ENCODE assay signal across 8 cellular contexts in genomic region chr17:29291163-29291752, GRCh38. TPM values are rescaled to one million over a fixed set of nuclear protein-coding genes. Genes with fewer than 3 reads are reported as not detected.
DNase-seq lines count a peak whose midpoint lies in the region; ATAC-seq lines count a peak whose summit lies in the region.

No MANE protein-coding gene starts in this region.

- peak; percentile 58 for DNase-seq in COLO829 (ENCODE audit: low spot score)
- DNase-seq in H7: peak; percentile 50
- DNase-seq in NCI-H524 (lab: John Stamatoyannopoulos, UW): peak; percentile 63 to 88
- DNase-seq in activated naive CD4-positive, alpha-beta T cell treated with anti-CD3 and anti-CD28 coated beads, Interleukin-2, amount 50 U/mL, for 72 hours (ENCODE audit: low spot score in 2 of 2): peak in 1 of 2 donors; percentile 36
- DNase-seq in glomerular visceral epithelial cell (ENCODE audit: extremely low spot score): peak; percentile 73

- H3K9me3 Mint-ChIP-seq in activated naive CD4-positive, alpha-beta T cell treated with anti-CD3 and anti-CD28 coated beads, Interleukin-2, amount 50 U/mL, for 72 hours: no peaks in the 10 kb centered on the region

- H3K27me3 ChIP-seq in H7 (ENCODE audit: control insufficient read depth, insufficient read depth, low read length): no peaks in the 10 kb centered on the region
- no peaks in the 10 kb centered on the region for H3K27me3 ChIP-seq in rectal smooth muscle tissue (ENCODE audit: control insufficient read depth, insufficient read depth, low read length)

- H3K36me3 ChIP-seq in H7 (replicated peaks; ENCODE audit: control insufficient read depth, insufficient read depth, low read length) (peaks cover 10% of the 10 kb centered on the region), rectal smooth muscle tissue (ENCODE audit: control insufficient read depth, insufficient read depth, low read length) (peaks cover 4% of the 10 kb centered on the region)

- peak overlapping the region; percentile 97 for H3K27ac ChIP-seq in rectal smooth muscle tissue (ENCODE audit: low read depth, low read length)

- H3K36me3 Mint-ChIP-seq in activated naive CD4-positive, alpha-beta T cell treated with anti-CD3 and anti-CD28 coated beads, Interleukin-2, amount 50 U/mL, for 72 hours: peaks cover 42 to 58% of the 10 kb centered on the region in 2 donors

- peaks cover 13% of the 10 kb centered on the region for H3K4me1 ChIP-seq in rectal smooth muscle tissue (ENCODE audit: control insufficient read depth, insufficient read depth, low read length)

- H3K4me3 ChIP-seq in H7 (ENCODE audit: insufficient read depth, low read depth, low read length) (peak overlapping the region; percentile 19; the same call in 1 of the 2 replicates), rectal smooth muscle tissue (ENCODE audit: low read length) (peak overlapping the region; percentile 81)

- peak overlapping the region; percentile 89 to 90 for H3K27ac Mint-ChIP-seq in activated naive CD4-positive, alpha-beta T cell treated with anti-CD3 and anti-CD28 coated beads, Interleukin-2, amount 50 U/mL, for 72 hours

- no peak overlapping the region for H3K9ac ChIP-seq in rectal smooth muscle tissue (ENCODE audit: low read length)

- no peak for ATAC-seq in activated naive CD4-positive, alpha-beta T cell treated with anti-CD3 and anti-CD28 coated beads, Interleukin-2, amount 50 U/mL, for 72 hours
- ATAC-seq in HG02759 (IDR thresholded peaks at IDR 0.05; ENCODE audit: unreplicated experiment) (no peak), HG03457 (IDR thresholded peaks at IDR 0.05; ENCODE audit: unreplicated experiment) (no peak)

RNA-seq across cellular contexts. Expression of gene NUFIP2, which starts 2.7 kb away (rescaled TPM):
- 36.9 and 49.4 TPM in 2 replicates for total RNA-seq in H7 (2014; rRNA removed; shearing (Covaris generic))
- total RNA-seq in activated naive CD4-positive, alpha-beta T cell treated with anti-CD3 and anti-CD28 coated beads, Interleukin-2, amount 50 U/mL, for 72 hours: 100 to 1,000 TPM in 1 of 2 donors, 10 to 100 TPM in 1; 63.6 to 113 TPM

RNA-seq across cellular contexts. Expression of gene CRYBA1, which starts 44.6 kb away (rescaled TPM):
- total RNA-seq in H7 (2014; rRNA removed; shearing (Covaris generic)): not detected in 2 replicates
- total RNA-seq in activated naive CD4-positive, alpha-beta T cell treated with anti-CD3 and anti-CD28 coated beads, Interleukin-2, amount 50 U/mL, for 72 hours: not detected
